In genomic region chr7:81053623-81054022, GRCh38 we compare ENCODE assay signal across 29 cellular contexts.
DNase-seq lines count a peak whose midpoint lies in the region; ATAC-seq and TF ChIP-seq lines count a peak whose summit lies in the region.
"Had no signal": no experiment of that assay in that cellular context is flagged by ENCODE, and none has a peak within 500 bp of the region (broad histone marks: within the 10 kb centered on the region; RNA-seq: fewer than 3 reads in every experiment).

No MANE protein-coding gene starts in this region.

- DNase-seq in EL (peak; percentile 20), M059J (ENCODE audit: low read depth) (peak; percentile 26), epithelial cell of esophagus (ENCODE audit: low read depth) (peak; percentile 40), osteoblast (ENCODE audit: insufficient read length, low spot score, missing footprints) (peak; percentile 58), coronary artery (ENCODE audit: low spot score) (no peak)
- DNase-seq in activated CD8-positive, alpha-beta memory T cell treated with anti-CD3 and anti-CD28 coated beads, Interleukin-2, amount 10 ng/mL, durations not matched to agents 7 days and 5 days: no peak
- DNase-seq: activated CD4-positive, alpha-beta T cell treated with anti-CD3 and anti-CD28 coated beads for 36 hours; activated CD8-positive, alpha-beta T cell treated with anti-CD3 and anti-CD28 coated beads, Interleukin-2, amount 10 ng/mL, durations not matched to agents 7 days and 5 days; activated T-cell treated with anti-CD3 and anti-CD28 coated beads for 4 hours; AML-193; CD4-positive, alpha-beta T cell; GDM1; glutamatergic neuron; kidney glomerular epithelial cell; lower lobe of right lung; MM.1S; natural killer cell; NCI-H1417 treated with DMSO at 0.1 percent for 48 hours; NCI-H345; NCI-H82; pancreas; stimulated activated CD4-positive, alpha-beta T cell treated with anti-CD3 and anti-CD28 coated beads, Interleukin-12 subunit alpha, Interleukin-12 subunit beta, amount 100 ng/mL, for 4 hours; stimulated activated naive CD4-positive, alpha-beta T cell had no signal

- H3K27ac Mint-ChIP-seq in activated CD8-positive, alpha-beta memory T cell treated with anti-CD3 and anti-CD28 coated beads, Interleukin-2, amount 10 ng/mL, durations not matched to agents 7 days and 5 days: no peak overlapping the region
- H3K27ac Mint-ChIP-seq: activated CD4-positive, alpha-beta T cell treated with anti-CD3 and anti-CD28 coated beads for 36 hours; activated CD8-positive, alpha-beta T cell treated with anti-CD3 and anti-CD28 coated beads, Interleukin-2, amount 10 ng/mL, durations not matched to agents 7 days and 5 days; activated naive CD4-positive, alpha-beta T cell treated with anti-CD3 and anti-CD28 coated beads, Interleukin-2, amount 50 U/mL, for 72 hours; CD4-positive, alpha-beta T cell; natural killer cell had no signal

- H3K9me3 Mint-ChIP-seq in activated CD8-positive, alpha-beta memory T cell treated with anti-CD3 and anti-CD28 coated beads, Interleukin-2, amount 10 ng/mL, durations not matched to agents 7 days and 5 days (ENCODE audit: low read depth): peaks cover 11% of the 10 kb centered on the region

- no peaks in the 10 kb centered on the region for H3K27me3 Mint-ChIP-seq in activated CD8-positive, alpha-beta memory T cell treated with anti-CD3 and anti-CD28 coated beads, Interleukin-2, amount 10 ng/mL, durations not matched to agents 7 days and 5 days
- H3K27me3 Mint-ChIP-seq: activated CD4-positive, alpha-beta T cell treated with anti-CD3 and anti-CD28 coated beads for 36 hours; CD4-positive, alpha-beta T cell had no signal

- H3K36me3 ChIP-seq in osteoblast (ENCODE audit: insufficient read depth, low read length): no peaks in the 10 kb centered on the region
- H3K36me3 ChIP-seq: ascending aorta, lower lobe of right lung, pancreas, right atrium auricular region, suprapubic skin had no signal

- no peak overlapping the region for H3K4me3 ChIP-seq in epithelial cell of esophagus (ENCODE audit: low read length)
- no peak overlapping the region for H3K4me3 ChIP-seq in osteoblast (ENCODE audit: insufficient read depth, low read length)
- H3K4me3 ChIP-seq in coronary artery: no peak overlapping the region
- H3K4me3 ChIP-seq: ascending aorta, K562, lower lobe of right lung, pancreas, right atrium auricular region, suprapubic skin had no signal

- CTCF ChIA-PET in activated CD8-positive, alpha-beta memory T cell treated with anti-CD3 and anti-CD28 coated beads, Interleukin-2, amount 10 ng/mL, durations not matched to agents 7 days and 5 days (lab: Charles Lee): no interaction called here

- H3K36me3 Mint-ChIP-seq in activated CD8-positive, alpha-beta memory T cell treated with anti-CD3 and anti-CD28 coated beads, Interleukin-2, amount 10 ng/mL, durations not matched to agents 7 days and 5 days: no peaks in the 10 kb centered on the region
- H3K36me3 Mint-ChIP-seq: natural killer cell had no signal

- ATAC-seq in HG02884 (IDR thresholded peaks at IDR 0.05; ENCODE audit: unreplicated experiment): no peak
- no peak for ATAC-seq in activated CD8-positive, alpha-beta memory T cell treated with anti-CD3 and anti-CD28 coated beads, Interleukin-2, amount 10 ng/mL, durations not matched to agents 7 days and 5 days
- ATAC-seq: activated CD4-positive, alpha-beta T cell treated with anti-CD3 and anti-CD28 coated beads for 36 hours; activated CD8-positive, alpha-beta T cell treated with anti-CD3 and anti-CD28 coated beads, Interleukin-2, amount 10 ng/mL, durations not matched to agents 7 days and 5 days; activated naive CD4-positive, alpha-beta T cell treated with anti-CD3 and anti-CD28 coated beads, Interleukin-2, amount 50 U/mL, for 72 hours; K562; lower lobe of right lung; natural killer cell; pancreas had no signal

- H3K4me1 Mint-ChIP-seq in activated CD8-positive, alpha-beta memory T cell treated with anti-CD3 and anti-CD28 coated beads, Interleukin-2, amount 10 ng/mL, durations not matched to agents 7 days and 5 days: no peaks in the 10 kb centered on the region
- H3K4me1 Mint-ChIP-seq: activated CD4-positive, alpha-beta T cell treated with anti-CD3 and anti-CD28 coated beads for 36 hours; natural killer cell had no signal

- H2AFZ ChIP-seq in osteoblast (ENCODE audit: low read length): peak overlapping the region; percentile 61

- H3K4me1 ChIP-seq in osteoblast (ENCODE audit: insufficient read depth, low read length): peaks cover 3% of the 10 kb centered on the region
- H3K4me1 ChIP-seq: ascending aorta, lower lobe of right lung, pancreas, right atrium auricular region, suprapubic skin had no signal

- H3K27ac ChIP-seq in osteoblast (ENCODE audit: low read depth, low read length) (no peak overlapping the region), coronary artery (no peak overlapping the region)
- H3K27ac ChIP-seq: ascending aorta, lower lobe of right lung, pancreas, right atrium auricular region, suprapubic skin had no signal

- no peak overlapping the region for H3K4me2 ChIP-seq in osteoblast (ENCODE audit: insufficient read depth, low read length)

- H3K79me2 ChIP-seq in osteoblast (ENCODE audit: insufficient read depth, low read length): no peaks in the 10 kb centered on the region

- H3K9me3 ChIP-seq in osteoblast (ENCODE audit: low read depth, low read length): no peaks in the 10 kb centered on the region
- H3K9me3 ChIP-seq: ascending aorta, lower lobe of right lung, pancreas, right atrium auricular region, suprapubic skin had no signal

- H4K20me1 ChIP-seq in osteoblast (ENCODE audit: insufficient read depth, low read length): no peaks in the 10 kb centered on the region

- TF ChIP-seq CTCF in epithelial cell of esophagus (IDR thresholded peaks at IDR 0.05; ENCODE audit: insufficient read depth, low read depth, low read length, missing control alignments): no peak
- TF ChIP-seq CTCF in osteoblast (IDR thresholded peaks at IDR 0.05; ENCODE audit: extremely low read depth, low read depth, low read length): no peak
- TF ChIP-seq CTCF in coronary artery (IDR thresholded peaks at IDR 0.05): no peak

- no peaks in the 10 kb centered on the region for H3K27me3 ChIP-seq in osteoblast (ENCODE audit: insufficient read depth, low read length)
- H3K27me3 ChIP-seq: ascending aorta, pancreas, right atrium auricular region, suprapubic skin had no signal

- no peak overlapping the region for H3K4me3 Mint-ChIP-seq in activated CD8-positive, alpha-beta memory T cell treated with anti-CD3 and anti-CD28 coated beads, Interleukin-2, amount 10 ng/mL, durations not matched to agents 7 days and 5 days
- H3K4me3 Mint-ChIP-seq: activated CD4-positive, alpha-beta T cell treated with anti-CD3 and anti-CD28 coated beads for 36 hours; activated CD8-positive, alpha-beta T cell treated with anti-CD3 and anti-CD28 coated beads, Interleukin-2, amount 10 ng/mL, durations not matched to agents 7 days and 5 days; CD4-positive, alpha-beta T cell; natural killer cell had no signal

Comparison
In these comparisons a context has a peak if more than half of its experiments do, and no peak if none do; other contexts are left out.
1. DNase-seq: peak in EL (single experiment), M059J (single experiment), epithelial cell of esophagus (single experiment) and osteoblast (single experiment); none in coronary artery (single experiment) and activated CD8-positive, alpha-beta memory T cell treated with anti-CD3 and anti-CD28 coated beads, Interleukin-2, amount 10 ng/mL, durations not matched to agents 7 days and 5 days (single experiment).